18 cellular contexts compared by ENCODE assay signal in the genomic region with DNA sequence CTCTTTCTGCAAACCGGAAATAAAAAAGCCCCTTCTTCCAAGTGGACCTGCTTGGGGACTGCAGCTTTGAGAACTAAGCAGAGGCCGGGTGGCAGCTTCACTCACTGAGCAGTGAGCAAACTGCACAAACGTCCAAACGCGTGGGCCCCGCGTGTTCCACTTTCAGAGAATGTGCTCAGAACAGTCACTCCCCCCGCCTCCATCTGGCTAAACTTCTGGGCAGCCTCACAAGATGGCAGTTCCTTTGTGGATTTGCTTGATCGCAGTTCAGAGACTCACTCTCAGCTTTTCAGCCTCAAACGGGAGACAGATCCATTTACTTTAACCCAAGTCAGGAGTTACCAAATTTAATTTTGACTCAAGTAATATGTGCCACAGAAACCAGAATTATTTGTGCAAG.
A peak's percentile ranks its signal among the peaks of the same experiment; 100 is the strongest.
DNase-seq lines count a peak whose midpoint lies in the region; ATAC-seq and TF ChIP-seq lines count a peak whose summit lies in the region.
"Had no signal": no experiment of that assay in that cellular context is flagged by ENCODE, and none has a peak within 500 bp of the region (broad histone marks: within the 10 kb centered on the region; RNA-seq: fewer than 3 reads in every experiment).

No MANE protein-coding gene starts in this region.

- intact Hi-C loops in Right ventricle myocardium inferior (cut with DNase I) (no loop called here), left ventricle myocardium inferior (cut with micrococcal nuclease) (no loop called here)

- no peaks in the 10 kb centered on the region for H3K9me3 ChIP-seq in left ventricle myocardium inferior (replicated peaks)

- no peak for ATAC-seq in Right ventricle myocardium inferior
- ATAC-seq in HG03460 (IDR thresholded peaks at IDR 0.05; ENCODE audit: unreplicated experiment), result no peak
- ATAC-seq: CD8-positive, alpha-beta T cell; PC-3 had no signal

- H3K4me3 ChIP-seq in left ventricle myocardium inferior, result no peak overlapping the region

- H3K27me3 ChIP-seq in left ventricle myocardium inferior (ENCODE audit: low read depth), result no peaks in the 10 kb centered on the region

- H3K27ac ChIP-seq in left ventricle myocardium inferior (replicated peaks), result no peak overlapping the region

- TF ChIP-seq CTCF in left ventricle myocardium inferior (IDR thresholded peaks at IDR 0.05; ENCODE audit: borderline replicate concordance), result no peak

- no peaks in the 10 kb centered on the region for H3K4me1 ChIP-seq in left ventricle myocardium inferior

- H3K36me3 ChIP-seq in left ventricle myocardium inferior, result no peaks in the 10 kb centered on the region

- peak; percentile 54 for DNase-seq in Right ventricle myocardium inferior (ENCODE audit: missing footprints)
- DNase-seq in left ventricle myocardium inferior, result no peak
- DNase-seq in SK-N-DZ (ENCODE audit: low spot score), result peak; percentile 57
- DNase-seq in hippocampal formation (lab: John Stamatoyannopoulos, UW), result peak; percentile 4 to 14
- DNase-seq in retina, result peak; percentile 9
- no peak for DNase-seq in stimulated activated CD4-positive, alpha-beta T cell treated with anti-CD3 and anti-CD28 coated beads, Interleukin-15, amount 100 ng/mL, for 24 hours
- no peak for DNase-seq in activated T-cell treated with anti-CD3 and anti-CD28 coated beads for 4 hours
- DNase-seq: Calu3; CD8-positive, alpha-beta T cell; GOT3; NCI-H1436 treated with DMSO at 0.1 percent for 48 hours; NCI-H2029; NCI-H446; NCI-H748 treated with DMSO at 0.1 percent for 48 hours; PC-3; RPMI8226; SIG-M5 had no signal

Comparison
In these comparisons a context has a peak if more than half of its experiments do, and no peak if none do; other contexts are left out.
1. DNase-seq: peak in Right ventricle myocardium inferior (single experiment), SK-N-DZ (single experiment), hippocampal formation (2 of 2) and retina (single experiment); none in left ventricle myocardium inferior (single experiment), stimulated activated CD4-positive, alpha-beta T cell treated with anti-CD3 and anti-CD28 coated beads, Interleukin-15, amount 100 ng/mL, for 24 hours (single experiment) and activated T-cell treated with anti-CD3 and anti-CD28 coated beads for 4 hours (single experiment).